In genomic region chr7:32034052-32034451, GRCh38 we compare ENCODE assay signal across 21 cellular contexts. TPM values are rescaled to one million over a fixed set of nuclear protein-coding genes. Genes with fewer than 3 reads are reported as not detected.
DNase-seq lines count a peak whose midpoint lies in the region; ATAC-seq and TF ChIP-seq lines count a peak whose summit lies in the region.
"Had no signal": no experiment of that assay in that cellular context is flagged by ENCODE, and none has a peak within 500 bp of the region (broad histone marks: within the 10 kb centered on the region; RNA-seq: fewer than 3 reads in every experiment).

No MANE protein-coding gene starts in this region.

- no peaks in the 10 kb centered on the region for H3K27me3 ChIP-seq in hepatocyte
- H3K27me3 ChIP-seq: BLaER1 treated with 17β-estradiol and CSF1 and Interleukin-3, amounts not matched to agents 10 nM and 100 nM; heart left ventricle; neutrophil had no signal

- no peaks in the 10 kb centered on the region for H4K20me1 ChIP-seq in hepatocyte (ENCODE audit: insufficient read depth, poor library complexity, severe bottlenecking)
- H4K20me1 ChIP-seq: BLaER1 treated with 17β-estradiol and CSF1 and Interleukin-3, amounts not matched to agents 10 nM and 100 nM had no signal

- H3K27ac ChIP-seq in C4-2B (no peak overlapping the region), hepatocyte (no peak overlapping the region)
- H3K27ac ChIP-seq: BLaER1 treated with 17β-estradiol and CSF1 and Interleukin-3, amounts not matched to agents 10 nM and 100 nM; neutrophil had no signal

- H3K9me2 ChIP-seq in hepatocyte (replicated peaks; ENCODE audit: insufficient read depth), result no peaks in the 10 kb centered on the region

- no peaks in the 10 kb centered on the region for H3K9me3 ChIP-seq in hepatocyte (ENCODE audit: low read depth)
- H3K9me3 ChIP-seq: A549; BLaER1 treated with 17β-estradiol and CSF1 and Interleukin-3, amounts not matched to agents 10 nM and 100 nM; heart left ventricle; neutrophil had no signal

- no peaks in the 10 kb centered on the region for H3K4me1 ChIP-seq in hepatocyte (ENCODE audit: insufficient read depth)

- TF ChIP-seq CTCF in C4-2B (conservative IDR thresholded peaks at IDR 0.05) (peak; percentile 26), hepatocyte (IDR thresholded peaks at IDR 0.05; ENCODE audit: poor library complexity) (no peak)

- ATAC-seq in GM19397 (IDR thresholded peaks at IDR 0.05; ENCODE audit: unreplicated experiment), result no peak
- ATAC-seq: A549; activated CD8-positive, alpha-beta T cell treated with anti-CD3 and anti-CD28 coated beads, Interleukin-2, amount 10 ng/mL, durations not matched to agents 7 days and 5 days; activated T-cell treated with anti-CD3 and anti-CD28 coated beads, Interleukin-2, amount 50 U/mL, for 72 hours; heart left ventricle; K562; stimulated activated effector memory CD8-positive, alpha-beta T cell treated with anti-CD3 and anti-CD28 coated beads, Interleukin-12 subunit alpha, Interleukin-12 subunit beta, amount 100 ng/mL, for 72 hours had no signal

- H3K4me3 ChIP-seq in hepatocyte, result no peak overlapping the region
- H3K4me3 ChIP-seq: A549; BLaER1 treated with 17β-estradiol and CSF1 and Interleukin-3, amounts not matched to agents 10 nM and 100 nM; heart left ventricle; K562 had no signal

- H3K4me2 ChIP-seq in hepatocyte, result no peak overlapping the region
- H3K4me2 ChIP-seq: A549; BLaER1 treated with 17β-estradiol and CSF1 and Interleukin-3, amounts not matched to agents 10 nM and 100 nM had no signal

- peak; percentile 44 for DNase-seq in HT-29 (ENCODE audit: low spot score)
- peak; percentile 58 for DNase-seq in NCI-H526 treated with DMSO at 0.1 percent for 48 hours (lab: John Stamatoyannopoulos, UW)
- peak; percentile 23 for DNase-seq in hepatocyte (ENCODE audit: low spot score)
- DNase-seq in activated CD4-positive, alpha-beta T cell treated with anti-CD3 and anti-CD28 coated beads for 4 hours, result no peak
- DNase-seq in NCI-H226, result no peak
- no peak for DNase-seq in T-helper 9 cell
- DNase-seq: activated B cell treated with CpG ODN at 0.5 μM for 24 hours; activated CD8-positive, alpha-beta T cell treated with anti-CD3 and anti-CD28 coated beads, Interleukin-2, amount 10 ng/mL, durations not matched to agents 7 days and 5 days; activated T-cell treated with anti-CD3 and anti-CD28 coated beads, Interleukin-2, amount 50 U/mL, for 72 hours; HCEC 1CT; heart left ventricle; NCI-H2171 treated with DMSO at 0.1 percent for 48 hours; SHP77; T-helper 1 cell had no signal

- no peaks in the 10 kb centered on the region for H3K36me3 ChIP-seq in hepatocyte (replicated peaks; ENCODE audit: insufficient read depth, low read depth)
- H3K36me3 ChIP-seq: BLaER1 treated with 17β-estradiol and CSF1 and Interleukin-3, amounts not matched to agents 10 nM and 100 nM; neutrophil had no signal

- H3K79me2 ChIP-seq in hepatocyte, result no peaks in the 10 kb centered on the region

- 80% methylated on average over 2 of the region's 2 CpGs for WGBS in hepatocyte (ENCODE audit: low lambda C conversion rate, missing lambda C conversion rate)

- no peak overlapping the region for H2AFZ ChIP-seq in hepatocyte

RNA-seq across cellular contexts. Expression of gene PDE1C, which starts 36.2 kb away (rescaled TPM):
- not detected in 2 replicates for total RNA-seq in HT-29 (2014; rRNA removed; shearing (Covaris generic))
- 3.3 and 5.0 TPM in 2 replicates for total RNA-seq in hepatocyte
- polyA plus RNA-seq in hepatocyte, result 1.8 and 2.7 TPM in 2 replicates
- total RNA-seq: activated B cell treated with CpG ODN at 0.5 μM for 24 hours; activated CD8-positive, alpha-beta T cell treated with anti-CD3 and anti-CD28 coated beads, Interleukin-2, amount 10 ng/mL, durations not matched to agents 7 days and 5 days; activated T-cell treated with anti-CD3 and anti-CD28 coated beads, Interleukin-2, amount 50 U/mL, for 72 hours; K562 had no signal

Comparison
In these comparisons a context has a peak if more than half of its experiments do, and no peak if none do; other contexts are left out.
1. DNase-seq: peak in HT-29 (single experiment), NCI-H526 treated with DMSO at 0.1 percent for 48 hours (single experiment) and hepatocyte (single experiment); none in activated CD4-positive, alpha-beta T cell treated with anti-CD3 and anti-CD28 coated beads for 4 hours (0 of 2), NCI-H226 (single experiment) and T-helper 9 cell (single experiment).